ENCODE assay signal across 14 cellular contexts in genomic region chr7:910441-910861, GRCh38. TPM values are rescaled to one million over a fixed set of nuclear protein-coding genes. Genes with fewer than 3 reads are reported as not detected.
DNase-seq lines count a peak whose midpoint lies in the region; ATAC-seq, FAIRE-seq and TF ChIP-seq lines count a peak whose summit lies in the region.
"Had no signal": no experiment of that assay in that cellular context is flagged by ENCODE, and none has a peak within 500 bp of the region (broad histone marks: within the 10 kb centered on the region; RNA-seq: fewer than 3 reads in every experiment).

No MANE protein-coding gene starts in this region.

- no peak for FAIRE-seq in GM12878 (lab: Jason Lieb, UNC)
- FAIRE-seq: kidney had no signal

- H3K4me2 ChIP-seq in GM12878 (ENCODE audit: control insufficient read depth, insufficient read depth) = peak overlapping the region; percentile 87; the same call in 1 of the 2 replicates
- H3K4me2 ChIP-seq in neural progenitor cell = no peak overlapping the region
- H3K4me2 ChIP-seq: KMS-11 had no signal

- 50% methylated on average over 11 of the region's 11 CpGs for WGBS in GM12878 (ENCODE audit: insufficient coverage, insufficient replicate concordance, low lambda C conversion rate, missing lambda C conversion rate)
- WGBS in aorta, 2 donors = 86 to 92% methylated on average over 11 of the region's 11 CpGs

- BruUV-seq in GM12878 (replicated peaks; lab: Mats Ljungman, UMichigan) = no TSS peak

- intact Hi-C loops in CD4-positive, alpha-beta memory T cell (cut with micrococcal nuclease) = no loop called here
- intact Hi-C loops in GM12878 (cut with micrococcal nuclease; ENCODE audit: unreplicated experiment) (loop anchor here (1.0 kb wide), 2 partner anchors 26 to 40 kb away; no protein-coding TSS in a partner anchor), aorta (cut with DNase I) (loop anchor here in 1 of 2 donors (5.0 kb wide), 1 partner anchor 42 kb away; the partner anchor contains the start of gene ADAP1)

- peak overlapping the region; percentile 50 to 77 (median 69) for H3K4me3 Mint-ChIP-seq in CD4-positive, alpha-beta memory T cell
- H3K4me3 Mint-ChIP-seq in IgD-negative memory B cell = peak overlapping the region; percentile 67 to 94 (median 82)
- H3K4me3 Mint-ChIP-seq in neural progenitor cell = peak overlapping the region; percentile 60

- SMC1A ChIA-PET in GM12878 (lab: Charles Lee; ENCODE audit: uncharacterized antibody, unreplicated experiment) = interaction anchor here (0.9 to 4.2 kb wide), 11 partner anchors 11 to 176 kb away, joined by 3 to 31 read pairs (median 7); partner anchors contain the start of gene ADAP1

- POLR2A ChIA-PET in CD4-positive, alpha-beta memory T cell (lab: Charles Lee; ENCODE audit: partially characterized antibody) = interaction anchor here (1.2 to 5.6 kb wide), 7 partner anchors 11 to 64 kb away, joined by 3 to 63 read pairs (median 5); partner anchors contain the start of genes ADAP1 and GET4
- POLR2A ChIA-PET in GM12878 (lab: Charles Lee) = interaction anchor here (0.5 to 1.9 kb wide), 5 partner anchors 12 to 64 kb away, joined by 3 to 13 read pairs (median 9); no protein-coding TSS in a partner anchor

- H3K36me3 ChIP-seq in CD4-positive, alpha-beta memory T cell (ENCODE audit: insufficient read depth, low read length) = no peaks in the 10 kb centered on the region
- H3K36me3 ChIP-seq in GM12878 (ENCODE audit: control insufficient read depth in 2 of 2, insufficient read depth in 2 of 2, low read length in 1 of 2) (peaks cover 0 to 5% of the 10 kb centered on the region in 2 experiments; a peak in 2 of 4 replicates), neural progenitor cell (no peaks in the 10 kb centered on the region), aorta (ENCODE audit: control insufficient read depth in 1 of 2, insufficient read depth in 2 of 2, low read length in 1 of 2) (no peaks in the 10 kb centered on the region)

- H3K27me3 ChIP-seq in CD4-positive, alpha-beta memory T cell (ENCODE audit: insufficient read depth, low read length) = no peaks in the 10 kb centered on the region
- H3K27me3 ChIP-seq in GM12878 (replicated peaks in 1 of 2; ENCODE audit: control insufficient read depth in 2 of 2, insufficient read depth in 2 of 2, low read length in 1 of 2) (no peaks in the 10 kb centered on the region), neural progenitor cell (peaks cover 55% of the 10 kb centered on the region), aorta (ENCODE audit: control insufficient read depth in 1 of 2, insufficient read depth in 2 of 2, low read length in 1 of 2) (no peaks in the 10 kb centered on the region)
- H3K27me3 ChIP-seq: upper lobe of left lung had no signal

- H3K36me3 Mint-ChIP-seq in CD4-positive, alpha-beta memory T cell = no peaks in the 10 kb centered on the region
- H3K36me3 Mint-ChIP-seq in IgD-negative memory B cell (no peaks in the 10 kb centered on the region), neural progenitor cell (no peaks in the 10 kb centered on the region)

- TF ChIP-seq CTCF in GM12878 (IDR thresholded peaks at IDR 0.05 in 2 of 3, conservative IDR thresholded peaks at IDR 0.05 in 1 of 3; ENCODE audit: control insufficient read depth in 2 of 3, extremely low read depth in 1 of 3, insufficient read depth in 1 of 3, low read depth in 3 of 3, low read length in 3 of 3) = no peak
- TF ChIP-seq CTCF in neural progenitor cell (IDR thresholded peaks at IDR 0.05) = no peak

- no peak overlapping the region for H2AFZ ChIP-seq in GM12878 (ENCODE audit: control insufficient read depth, low read depth, low read length)
- no peak overlapping the region for H2AFZ ChIP-seq in neural progenitor cell (replicated peaks)
- H2AFZ ChIP-seq: GM23248 had no signal

- H3K9me3 ChIP-seq in CD4-positive, alpha-beta memory T cell (ENCODE audit: control insufficient read depth in 1 of 2, low read length in 2 of 2) = no peaks in the 10 kb centered on the region
- no peaks in the 10 kb centered on the region for H3K9me3 ChIP-seq in GM12878 (replicated peaks; ENCODE audit: control insufficient read depth, insufficient read depth, low read length)
- H3K9me3 ChIP-seq in neural progenitor cell (ENCODE audit: low read depth) = no peaks in the 10 kb centered on the region
- no peaks in the 10 kb centered on the region for H3K9me3 ChIP-seq in aorta (ENCODE audit: control insufficient read depth, low read length)
- H3K9me3 ChIP-seq: upper lobe of left lung had no signal

- TF ChIP-seq RAD21 in GM12878 (IDR thresholded peaks at IDR 0.05; ENCODE audit: insufficient read depth, low read depth, low read length) = no peak

- TF ChIP-seq EP300 in GM12878 (IDR thresholded peaks at IDR 0.05; ENCODE audit: borderline replicate concordance in 1 of 2, control insufficient read depth in 1 of 2, low read depth in 2 of 2, low read length in 2 of 2) = no peak

- DNase-seq in CD4-positive, alpha-beta memory T cell = no peak
- DNase-seq in GM12878 (ENCODE audit: low read depth, low spot score) (no peak), neural progenitor cell (ENCODE audit: low spot score) (no peak), aorta (no peak), middle frontal gyrus (ENCODE audit: extremely low spot score, low spot score) (no peak)
- no peak for DNase-seq in activated effector memory CD4-positive, alpha-beta T cell treated with anti-CD3 and anti-CD28 coated beads, Interleukin-2, amount 50 U/mL, for 16 hours
- DNase-seq: GM23248, NCI-H1694, T1000 had no signal

- H3K4me3 ChIP-seq in CD4-positive, alpha-beta memory T cell (ENCODE audit: low read length in 2 of 2) = no peak overlapping the region
- H3K4me3 ChIP-seq in GM12878 (no peak overlapping the region; the same call in 1 of the 2 replicates), neural progenitor cell (no peak overlapping the region), aorta (ENCODE audit: low read length in 2 of 2) (no peak overlapping the region)
- H3K4me3 ChIP-seq: GM23248 had no signal

- peaks cover 10% of the 10 kb centered on the region for H3K4me1 ChIP-seq in CD4-positive, alpha-beta memory T cell (ENCODE audit: insufficient read depth, low read length)
- peaks cover 16% of the 10 kb centered on the region for H3K4me1 ChIP-seq in GM12878 (ENCODE audit: control insufficient read depth, insufficient read depth, low read length)
- H3K4me1 ChIP-seq in neural progenitor cell = no peaks in the 10 kb centered on the region
- H3K4me1 ChIP-seq in aorta (ENCODE audit: control insufficient read depth in 1 of 2, insufficient read depth in 2 of 2, low read length in 2 of 2) = no peaks in the 10 kb centered on the region

- no peaks in the 10 kb centered on the region for H3F3A ChIP-seq in neural progenitor cell (ENCODE audit: low read depth)

- no peaks in the 10 kb centered on the region; the same call in none of the 2 replicates for H3K79me2 ChIP-seq in GM12878 (ENCODE audit: control insufficient read depth, insufficient read depth, low read length)
- no peaks in the 10 kb centered on the region for H3K79me2 ChIP-seq in neural progenitor cell (ENCODE audit: low read depth)

- peak overlapping the region in 3 of 7 donors; percentile 43 to 67 (median 65) for H3K27ac Mint-ChIP-seq in CD4-positive, alpha-beta memory T cell
- H3K27ac Mint-ChIP-seq in IgD-negative memory B cell (peak overlapping the region; percentile 86 to 94 (median 90)), neural progenitor cell (no peak overlapping the region)

- H3K27ac ChIP-seq in CD4-positive, alpha-beta memory T cell (ENCODE audit: low read depth, low read length) = no peak overlapping the region
- H3K27ac ChIP-seq in GM12878 (ENCODE audit: control insufficient read depth, insufficient read depth) = peak overlapping the region; percentile 22
- no peak overlapping the region for H3K27ac ChIP-seq in neural progenitor cell
- H3K27ac ChIP-seq in aorta (ENCODE audit: low read depth in 1 of 2, low read length in 2 of 2) = no peak overlapping the region
- H3K27ac ChIP-seq: GM23248, KMS-11 had no signal

- no peaks in the 10 kb centered on the region for H3K27me3 Mint-ChIP-seq in CD4-positive, alpha-beta memory T cell
- no peaks in the 10 kb centered on the region for H3K27me3 Mint-ChIP-seq in IgD-negative memory B cell
- peaks cover 17% of the 10 kb centered on the region for H3K27me3 Mint-ChIP-seq in neural progenitor cell (ENCODE audit: insufficient read depth, low read depth)

- ATAC-seq in GM12878 (peak; percentile 3), GM18909 (IDR thresholded peaks at IDR 0.05; ENCODE audit: poor library complexity, unreplicated experiment) (no peak), aorta (ENCODE audit: low FRiP score) (no peak)

- no peak for TF ChIP-seq POLR2A in GM12878 (IDR thresholded peaks at IDR 0.05; ENCODE audit: low read depth, low read length)

- in situ Hi-C loops in GM12878 (cut with MboI) = no loop called here

- H3K4me1 Mint-ChIP-seq in CD4-positive, alpha-beta memory T cell = peaks cover 2 to 14% (median 10%) of the 10 kb centered on the region in 4 donors
- H3K4me1 Mint-ChIP-seq in IgD-negative memory B cell (peaks cover 5 to 11% (median 11%) of the 10 kb centered on the region in 3 donors), neural progenitor cell (peaks cover 5% of the 10 kb centered on the region)

- CTCF ChIA-PET in CD4-positive, alpha-beta memory T cell (lab: Charles Lee; ENCODE audit: partially characterized antibody) = interaction anchor here (1.3 to 3.4 kb wide), 10 partner anchors 8 to 267 kb away, joined by 3 to 22 read pairs (median 12); partner anchors contain the start of gene COX19
- CTCF ChIA-PET in GM12878 (lab: Yijun Ruan, JAX) = interaction anchor here (0.8 to 3.9 kb wide), 10 partner anchors 12 to 158 kb away, joined by 3 to 31 read pairs (median 8); partner anchors contain the start of gene ADAP1

- H4K20me1 ChIP-seq in GM12878 (ENCODE audit: control insufficient read depth, insufficient read depth) (no peaks in the 10 kb centered on the region), neural progenitor cell (ENCODE audit: low read depth) (no peaks in the 10 kb centered on the region)

- H3K9ac ChIP-seq in GM12878 (ENCODE audit: control insufficient read depth, insufficient read depth, low read length) (no peak overlapping the region), neural progenitor cell (no peak overlapping the region)
- H3K9ac ChIP-seq: GM23248, KMS-11 had no signal

- RAD21 ChIA-PET in GM12878 (lab: Charles Lee; ENCODE audit: unreplicated experiment) = interaction anchor here (0.6 to 3.1 kb wide), 16 partner anchors 8 to 267 kb away, joined by 3 to 20 read pairs (median 8); no protein-coding TSS in a partner anchor

- H3K9me3 Mint-ChIP-seq in CD4-positive, alpha-beta memory T cell = no peaks in the 10 kb centered on the region
- no peaks in the 10 kb centered on the region for H3K9me3 Mint-ChIP-seq in IgD-negative memory B cell
- no peaks in the 10 kb centered on the region for H3K9me3 Mint-ChIP-seq in neural progenitor cell

RNA-seq across cellular contexts. Expression of gene GET4, which starts 34.1 kb away (rescaled TPM):
- total RNA-seq in CD4-positive, alpha-beta memory T cell = 10 to 100 TPM; 47.4 to 51.6 TPM
- 10 to 100 TPM; 22.0 to 28.7 TPM for polyA plus RNA-seq in CD4-positive, alpha-beta memory T cell
- polyA plus RNA-seq in IgD-negative memory B cell = 31.2 TPM
- 17.2 and 17.8 TPM in 2 replicates for total RNA-seq in GM12878 (2013; cell fraction: nucleolus; rRNA removed)
- total RNA-seq in GM12878 (2014; rRNA removed) = 42.9 and 53.6 TPM in 2 replicates
- total RNA-seq in GM12878 (2014; rRNA removed; fragmentation: Illumina TruSeq; extraction: Trizol) = 12.0 and 16.1 TPM in 2 replicates
- 40.7 and 42.1 TPM in 2 replicates for total RNA-seq in GM12878 (2021)
- 18.4 TPM for polyA plus RNA-seq in GM12878 (2011; ENCODE audit: low read depth)
- polyA plus RNA-seq in GM12878 (2011; rRNA removed) = 17.6 and 25.9 TPM in 2 replicates
- polyA plus RNA-seq in GM12878 (2011; cell fraction: cytosol; rRNA removed) = 37.7 and 58.5 TPM in 2 replicates
- polyA plus RNA-seq in GM12878 (2011; cell fraction: nucleus; rRNA removed) = 78.1 and 98.0 TPM in 2 replicates
- 31.9 and 33.0 TPM in 2 replicates for polyA plus RNA-seq in GM12878 (2012)
- polyA plus RNA-seq in GM12878 (2014; fragmentation: Illumina TruSeq; extraction: Trizol) = 4.4 and 14.0 TPM in 2 replicates
- 1 to 10 TPM in 1 of 2 experiments, under 1 TPM in 1; 0.66 to 2.3 TPM for polyA plus RNA-seq in GM12878 (2014; fragmentation: Nextera tagmentation; extraction: Ambion mirVana)
- 69.0 and 76.0 TPM in 2 replicates for polyA plus RNA-seq in GM12878 (2014; rRNA removed)
- polyA plus RNA-seq in GM12878 (2016; fragmentation: Nextera tagmentation; extraction: Ambion mirVana) = 10 to 100 TPM; 68.9 to 73.8 TPM
- polyA minus RNA-seq in GM12878 (2011; rRNA and poly(A)+ RNA removed) = 4.9 and 14.2 TPM in 2 replicates
- polyA minus RNA-seq in GM12878 (2011; cell fraction: cytosol; rRNA and poly(A)+ RNA removed) = 4.7 and 9.1 TPM in 2 replicates
- polyA minus RNA-seq in GM12878 (2011; cell fraction: nucleus; rRNA and poly(A)+ RNA removed) = 9.3 and 12.3 TPM in 2 replicates
- total RNA-seq in neural progenitor cell (ENCODE audit: low replicate concordance) = 17.2 and 35.7 TPM in 2 replicates
- 10 to 100 TPM; 19.9 to 22.7 TPM for total RNA-seq in aorta
- polyA plus RNA-seq in aorta = 10 to 100 TPM; 16.5 to 58.3 TPM

RNA-seq across cellular contexts. Expression of gene ADAP1, which starts 44.0 kb away (rescaled TPM):
- total RNA-seq in CD4-positive, alpha-beta memory T cell = 1 to 10 TPM; 9.7 to 10.0 TPM
- polyA plus RNA-seq in CD4-positive, alpha-beta memory T cell = 1 to 10 TPM; 5.1 to 7.9 TPM
- 6.4 TPM for polyA plus RNA-seq in IgD-negative memory B cell
- 23.8 and 32.2 TPM in 2 replicates for total RNA-seq in GM12878 (2013; cell fraction: nucleolus; rRNA removed)
- total RNA-seq in GM12878 (2014; rRNA removed) = 34.0 and 44.2 TPM in 2 replicates
- total RNA-seq in GM12878 (2014; rRNA removed; fragmentation: Illumina TruSeq; extraction: Trizol) = 15.8 and 17.9 TPM in 2 replicates
- 38.7 and 42.3 TPM in 2 replicates for total RNA-seq in GM12878 (2021)
- polyA plus RNA-seq in GM12878 (2011; ENCODE audit: low read depth) = 3.9 TPM
- polyA plus RNA-seq in GM12878 (2011; rRNA removed) = 16.6 and 22.5 TPM in 2 replicates
- 30.5 and 44.3 TPM in 2 replicates for polyA plus RNA-seq in GM12878 (2011; cell fraction: cytosol; rRNA removed)
- polyA plus RNA-seq in GM12878 (2011; cell fraction: nucleus; rRNA removed) = 55.5 and 64.6 TPM in 2 replicates
- 17.1 and 19.8 TPM in 2 replicates for polyA plus RNA-seq in GM12878 (2012)
- polyA plus RNA-seq in GM12878 (2014; fragmentation: Illumina TruSeq; extraction: Trizol) = 8.0 and 22.0 TPM in 2 replicates
- under 1 TPM in 1 of 2 experiments, not detected in 1; 0.22 TPM for polyA plus RNA-seq in GM12878 (2014; fragmentation: Nextera tagmentation; extraction: Ambion mirVana)
- 28.9 and 35.5 TPM in 2 replicates for polyA plus RNA-seq in GM12878 (2014; rRNA removed)
- 10 to 100 TPM in 1 of 2 experiments, 1 to 10 TPM in 1; 6.7 to 12.7 TPM for polyA plus RNA-seq in GM12878 (2016; fragmentation: Nextera tagmentation; extraction: Ambion mirVana)
- 15.7 and 37.9 TPM in 2 replicates for polyA minus RNA-seq in GM12878 (2011; rRNA and poly(A)+ RNA removed)
- 22.1 and 25.5 TPM in 2 replicates for polyA minus RNA-seq in GM12878 (2011; cell fraction: cytosol; rRNA and poly(A)+ RNA removed)
- polyA minus RNA-seq in GM12878 (2011; cell fraction: nucleus; rRNA and poly(A)+ RNA removed) = 14.0 and 35.4 TPM in 2 replicates
- total RNA-seq in neural progenitor cell (ENCODE audit: low replicate concordance) = 0.30 and 2.0 TPM in 2 replicates
- total RNA-seq in aorta = 10 to 100 TPM; 10.8 to 11.9 TPM
- 10 to 100 TPM in 1 of 2 donors, 1 to 10 TPM in 1; 4.3 to 16.9 TPM for polyA plus RNA-seq in aorta
